In genomic region chr12:124593851-124594401, GRCh38 we compare ENCODE assay signal across 27 cellular contexts.
"Had no signal": no experiment of that assay in that cellular context is flagged by ENCODE, and none has a peak within 500 bp of the region (broad histone marks: within the 10 kb centered on the region; RNA-seq: fewer than 3 reads in every experiment).

No MANE protein-coding gene starts in this region.

- DNase-seq: dermis blood vessel endothelial cell; effector CD4-positive, alpha-beta T cell; endodermal cell; erythroblast; foreskin keratinocyte; head of caudate nucleus; left cardiac atrium; left ventricle myocardium superior; mesenchymal stem cell; midbrain; occipital lobe; right cardiac atrium; small intestine; stimulated activated CD4-positive, alpha-beta T cell treated with anti-CD3 and anti-CD28 coated beads, Interleukin-12 subunit alpha, Interleukin-12 subunit beta, amount 100 ng/mL, for 4 hours; stimulated activated CD4-positive, alpha-beta T cell treated with anti-CD3 and anti-CD28 coated beads, Interleukin-2, amount 100 ng/mL, for 48 hours; testis had no signal

- FAIRE-seq: colon, endothelial cell of umbilical vein, kidney, pancreas, small intestine had no signal

- H3K4me2 ChIP-seq: hepatocyte, neural progenitor cell had no signal

- H3K4me3 Mint-ChIP-seq: endodermal cell; natural killer cell treated with Interleukin-12 subunit alpha and Interleukin-12 subunit beta and Interleukin-15 and Interleukin-18, amount 100 ng/mL, for 72 hours; neural progenitor cell; stimulated activated naive CD8-positive, alpha-beta T cell treated with anti-CD3 and anti-CD28 coated beads, Interleukin-15, Interleukin-2, amounts not matched to agents 100 ng/mL and 50 ng/mL, for 24 hours had no signal

- H3K9me3 ChIP-seq: pancreas, testis had no signal

- H3K9ac ChIP-seq: neural progenitor cell had no signal

- H3K4me3 ChIP-seq: hepatocyte, lung, neural progenitor cell, pancreas, testis, tibial nerve had no signal

- H3K27ac Mint-ChIP-seq: endodermal cell; natural killer cell treated with Interleukin-12 subunit alpha and Interleukin-12 subunit beta and Interleukin-15 and Interleukin-18, amount 100 ng/mL, for 72 hours; progenitor cell of endocrine pancreas; stimulated activated naive CD8-positive, alpha-beta T cell treated with anti-CD3 and anti-CD28 coated beads, Interleukin-15, Interleukin-2, amounts not matched to agents 100 ng/mL and 50 ng/mL, for 24 hours had no signal

- ATAC-seq: foreskin keratinocyte; left cardiac atrium; left ventricle myocardium superior; natural killer cell treated with Interleukin-12 subunit alpha and Interleukin-12 subunit beta and Interleukin-15 and Interleukin-18, amount 100 ng/mL, for 72 hours had no signal

- H3K4me1 Mint-ChIP-seq: endodermal cell had no signal

- H3K27ac ChIP-seq: foreskin keratinocyte, hepatocyte, neural progenitor cell, pancreas, testis, tibial nerve had no signal

- H3K27me3 ChIP-seq: foreskin keratinocyte, hepatocyte, neural progenitor cell, pancreas, testis, tibial nerve had no signal

- H3K36me3 ChIP-seq: neural progenitor cell, pancreas, tibial nerve had no signal

- H3K36me3 Mint-ChIP-seq: natural killer cell treated with Interleukin-12 subunit alpha and Interleukin-12 subunit beta and Interleukin-15 and Interleukin-18, amount 100 ng/mL, for 72 hours; neural progenitor cell had no signal

- H3K9me3 Mint-ChIP-seq: natural killer cell treated with Interleukin-12 subunit alpha and Interleukin-12 subunit beta and Interleukin-15 and Interleukin-18, amount 100 ng/mL, for 72 hours had no signal

- H2AFZ ChIP-seq: hepatocyte, neural progenitor cell had no signal

- H3K79me2 ChIP-seq: hepatocyte had no signal

- H3K4me1 ChIP-seq: neural progenitor cell, pancreas had no signal
